ENCODE assay signal across 18 cellular contexts in the genomic region with DNA sequence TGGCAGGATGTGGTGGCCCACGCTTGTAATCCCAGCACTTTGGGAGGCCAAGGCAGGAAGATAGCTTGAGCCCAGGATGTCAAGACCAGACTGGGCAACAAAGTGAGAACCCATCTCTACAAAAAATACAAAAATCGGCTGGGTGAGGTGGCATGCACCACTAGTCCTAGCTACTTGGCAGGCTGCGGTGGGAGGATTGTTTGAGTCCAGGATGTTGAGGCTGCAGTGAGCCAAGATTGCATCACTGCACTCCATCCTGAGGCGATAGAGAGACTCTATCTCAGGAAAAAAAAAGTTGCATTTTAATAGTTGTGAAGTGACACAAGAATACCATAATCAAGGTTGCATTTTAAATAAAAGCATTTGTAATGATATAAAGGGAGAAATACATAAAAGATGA.
A peak's percentile ranks its signal among the peaks of the same experiment; 100 is the strongest.
DNase-seq lines count a peak whose midpoint lies in the region; ATAC-seq and TF ChIP-seq lines count a peak whose summit lies in the region.
"Had no signal": no experiment of that assay in that cellular context is flagged by ENCODE, and none has a peak within 500 bp of the region (broad histone marks: within the 10 kb centered on the region; RNA-seq: fewer than 3 reads in every experiment).

No MANE protein-coding gene starts in this region.

- H3K9me3 ChIP-seq in mammary epithelial cell (replicated peaks; ENCODE audit: insufficient read depth, low read length), result peaks cover 2% of the 10 kb centered on the region
- H3K9me3 ChIP-seq in MM.1S (replicated peaks; ENCODE audit: insufficient read depth, low read length), result no peaks in the 10 kb centered on the region
- no peaks in the 10 kb centered on the region for H3K9me3 ChIP-seq in right lobe of liver
- peaks cover 2 to 10% (median 7%) of the 10 kb centered on the region in 3 donors for H3K9me3 ChIP-seq in tibial artery
- H3K9me3 ChIP-seq: A549, HAP-1 had no signal

- intact Hi-C loops in MCF 10A (cut with micrococcal nuclease) (no loop called here), mammary epithelial cell (cut with micrococcal nuclease) (no loop called here), right lobe of liver (cut with DNase I) (no loop called here), tibial artery (cut with DNase I; ENCODE audit: low total_unique reads) (no loop called here), left colon (cut with DNase I, micrococcal nuclease) (no loop called here)

- no peak overlapping the region for H3K4me2 ChIP-seq in mammary epithelial cell (ENCODE audit: insufficient read depth, low read depth, low read length)
- peak overlapping the region; percentile 51 for H3K4me2 ChIP-seq in MM.1S (ENCODE audit: low read depth, low read length)
- H3K4me2 ChIP-seq: A549 had no signal

- H4K20me1 ChIP-seq in mammary epithelial cell (ENCODE audit: insufficient read depth, low read length) (no peaks in the 10 kb centered on the region), MM.1S (ENCODE audit: insufficient read depth, low read length) (no peaks in the 10 kb centered on the region)

- no peaks in the 10 kb centered on the region for H3K9me2 ChIP-seq in MM.1S (replicated peaks; ENCODE audit: insufficient read depth, low read length)

- CTCF ChIA-PET in MCF 10A (lab: Yijun Ruan, JAX) (no interaction called here), mammary epithelial cell (lab: Charles Lee; ENCODE audit: low non-redundant PET) (no interaction called here)

- POLR2A ChIA-PET in MCF 10A (lab: Yijun Ruan, JAX), result interaction anchor here (0.5 kb wide), 1 partner anchor 120 kb away, joined by 3 read pairs; no protein-coding TSS in a partner anchor

- H3K4me3 Mint-ChIP-seq in MCF 10A (ENCODE audit: unreplicated experiment), result no peak overlapping the region
- H3K4me3 Mint-ChIP-seq: CD4-positive, alpha-beta T cell had no signal

- BruUV-seq in MCF 10A (replicated peaks; lab: Mats Ljungman, UMichigan) (no TSS peak), mammary epithelial cell (replicated peaks; lab: Mats Ljungman, UMichigan) (no TSS peak)

- DNase-seq in MCF 10A (ENCODE audit: unreplicated experiment) (peak; percentile 8), mammary epithelial cell (no peak), MM.1S (no peak), fibroblast of the aortic adventitia (ENCODE audit: low read depth) (peak; percentile 43), right lobe of liver (peak; percentile 58 to 75 (median 73)), tibial artery (no peak), left colon (no peak)
- DNase-seq: AML-193; CD4-positive, alpha-beta T cell; DMS153; DMS79; GF-D8; GM23248 had no signal

- ATAC-seq in right lobe of liver, result peak; percentile 78 to 96 (median 94)
- ATAC-seq in GM18505 (IDR thresholded peaks at IDR 0.05; ENCODE audit: unreplicated experiment), result no peak
- no peak for ATAC-seq in left colon
- ATAC-seq: A549 had no signal

- no peaks in the 10 kb centered on the region for H3K4me1 Mint-ChIP-seq in MCF 10A (ENCODE audit: insufficient read depth, unreplicated experiment)

- dilution Hi-C loops in mammary epithelial cell (cut with HindIII; ENCODE audit: low sequenced_read_pairs), result no loop called here

- in situ Hi-C loops in mammary epithelial cell (cut with MboI; ENCODE audit: low sequenced_read_pairs in 2 of 2), result no loop called here

- H3K79me2 ChIP-seq in mammary epithelial cell (ENCODE audit: insufficient read depth, low read length), result no peaks in the 10 kb centered on the region
- no peaks in the 10 kb centered on the region for H3K79me2 ChIP-seq in MM.1S (ENCODE audit: low read length)

- no peaks in the 10 kb centered on the region for H3F3A ChIP-seq in MM.1S (ENCODE audit: insufficient read depth, low read length)

- TF ChIP-seq POLR2A in right lobe of liver (IDR thresholded peaks at IDR 0.05) (no peak), GM18505 (IDR thresholded peaks at IDR 0.05; ENCODE audit: borderline replicate concordance, extremely low read depth, insufficient read depth, insufficient read length) (no peak)

- H3K27ac ChIP-seq in mammary epithelial cell (ENCODE audit: insufficient read depth, low read depth, low read length) (no peak overlapping the region), MM.1S (ENCODE audit: low read length) (peak overlapping the region; percentile 41; the same call in 1 of the 2 replicates), right lobe of liver (no peak overlapping the region), tibial artery (no peak overlapping the region)
- H3K27ac ChIP-seq: 22Rv1, A549, C4-2B, GM23248 had no signal

- no peaks in the 10 kb centered on the region for H3K9me3 Mint-ChIP-seq in MCF 10A (ENCODE audit: unreplicated experiment)

- H3K27me3 ChIP-seq in mammary epithelial cell (ENCODE audit: insufficient read depth, low read length), result no peaks in the 10 kb centered on the region
- H3K27me3 ChIP-seq in MM.1S (replicated peaks; ENCODE audit: insufficient read depth, low read length), result no peaks in the 10 kb centered on the region
- H3K27me3 ChIP-seq in right lobe of liver, result no peaks in the 10 kb centered on the region
- H3K27me3 ChIP-seq in tibial artery, result no peaks in the 10 kb centered on the region

- WGBS in mammary epithelial cell (ENCODE audit: low coverage, missing lambda C conversion rate), result 12% methylated on average over 4 of the region's 4 CpGs
- WGBS in right lobe of liver (ENCODE audit: insufficient coverage, low coverage, low lambda C conversion rate, missing lambda C conversion rate), result 35% methylated on average over 4 of the region's 4 CpGs

- H3K9ac ChIP-seq in mammary epithelial cell (ENCODE audit: insufficient read depth, low read length) (no peak overlapping the region), MM.1S (ENCODE audit: low read length) (no peak overlapping the region)
- H3K9ac ChIP-seq: GM23248 had no signal

- H3K36me3 ChIP-seq in mammary epithelial cell (ENCODE audit: insufficient read depth, low read length) (no peaks in the 10 kb centered on the region), MM.1S (replicated peaks; ENCODE audit: insufficient read depth, low read length) (no peaks in the 10 kb centered on the region), right lobe of liver (no peaks in the 10 kb centered on the region), tibial artery (no peaks in the 10 kb centered on the region)
- H3K36me3 ChIP-seq: HAP-1 had no signal

- peaks cover 44% of the 10 kb centered on the region for H3K27me3 Mint-ChIP-seq in MCF 10A (ENCODE audit: insufficient read depth, unreplicated experiment)
- H3K27me3 Mint-ChIP-seq: CD4-positive, alpha-beta T cell had no signal

- no peak overlapping the region for H3K4me3 ChIP-seq in mammary epithelial cell (replicated peaks in 1 of 3; ENCODE audit: insufficient read depth in 1 of 3, low read depth in 2 of 3, low read length in 3 of 3)
- H3K4me3 ChIP-seq in MM.1S (ENCODE audit: low read length), result no peak overlapping the region
- H3K4me3 ChIP-seq in fibroblast of the aortic adventitia (ENCODE audit: low read depth, low read length), result no peak overlapping the region
- no peak overlapping the region for H3K4me3 ChIP-seq in right lobe of liver
- no peak overlapping the region for H3K4me3 ChIP-seq in tibial artery
- H3K4me3 ChIP-seq: A549, GM23248, HAP-1 had no signal

- H2AFZ ChIP-seq in mammary epithelial cell (ENCODE audit: low read depth, low read length), result no peak overlapping the region
- no peak overlapping the region for H2AFZ ChIP-seq in MM.1S (ENCODE audit: low read length)
- H2AFZ ChIP-seq: GM23248 had no signal

- TF ChIP-seq CTCF in MCF 10A (IDR thresholded peaks at IDR 0.05; ENCODE audit: unreplicated experiment) (no peak), mammary epithelial cell (conservative IDR thresholded peaks at IDR 0.05 in 1 of 2, IDR thresholded peaks at IDR 0.05 in 1 of 2; ENCODE audit: extremely low read depth in 1 of 2, insufficient read depth in 1 of 2, low read depth in 1 of 2, low read length in 2 of 2) (no peak), MM.1S (IDR thresholded peaks at IDR 0.05; ENCODE audit: low read length) (no peak), fibroblast of the aortic adventitia (IDR thresholded peaks at IDR 0.05; ENCODE audit: insufficient read depth, low read length) (no peak), right lobe of liver (IDR thresholded peaks at IDR 0.05) (no peak), tibial artery (IDR thresholded peaks at IDR 0.05) (no peak)

- H3K4me1 ChIP-seq in mammary epithelial cell (ENCODE audit: insufficient read depth, low read length), result no peaks in the 10 kb centered on the region
- H3K4me1 ChIP-seq in MM.1S (ENCODE audit: low read length), result peaks cover 27% of the 10 kb centered on the region
- H3K4me1 ChIP-seq in right lobe of liver, result no peaks in the 10 kb centered on the region
- H3K4me1 ChIP-seq in tibial artery, result no peaks in the 10 kb centered on the region
- H3K4me1 ChIP-seq: A549, HAP-1 had no signal

- H3K36me3 Mint-ChIP-seq in MCF 10A (ENCODE audit: insufficient read depth, unreplicated experiment), result no peaks in the 10 kb centered on the region

- no peak overlapping the region for H3K27ac Mint-ChIP-seq in MCF 10A (ENCODE audit: low read depth, unreplicated experiment)
- H3K27ac Mint-ChIP-seq: CD4-positive, alpha-beta T cell had no signal

Comparison
In these comparisons a context has a peak if more than half of its experiments do, and no peak if none do; other contexts are left out.
1. DNase-seq: peak in MCF 10A (single experiment), fibroblast of the aortic adventitia (single experiment) and right lobe of liver (3 of 3); none in mammary epithelial cell (single experiment), MM.1S (single experiment), tibial artery (0 of 2) and left colon (0 of 2).
2. ATAC-seq: peak in right lobe of liver (4 of 4); none in GM18505 (single experiment) and left colon (single experiment).